In genomic region chr5:144915452-144915851, GRCh38 we compare ENCODE assay signal across 21 cellular contexts.
"Had no signal": no experiment of that assay in that cellular context is flagged by ENCODE, and none has a peak within 500 bp of the region (broad histone marks: within the 10 kb centered on the region; RNA-seq: fewer than 3 reads in every experiment).

No MANE protein-coding gene starts in this region.

- H3K9me3 ChIP-seq: mucosa of descending colon, prostate gland, right atrium auricular region, thoracic aorta, tibial nerve, upper lobe of right lung, uterus had no signal

- H2AFZ ChIP-seq: neural progenitor cell had no signal

- DNase-seq: cortex of kidney; effector memory CD8-positive, alpha-beta T cell; erythroblast; hypothalamus; immature natural killer cell; mucosa of descending colon; naive thymus-derived CD4-positive, alpha-beta T cell; spleen; stimulated activated CD4-positive, alpha-beta T cell treated with anti-CD3 and anti-CD28 coated beads, Interleukin-4, amount 100 ng/mL, for 4 hours; stimulated activated naive CD8-positive, alpha-beta T cell treated with anti-CD3 and anti-CD28 coated beads, Interleukin-15, Interleukin-2, amounts not matched to agents 100 U/mL and 50 U/mL, for 24 hours; upper lobe of right lung; uterus had no signal

- H3K4me1 ChIP-seq: neural progenitor cell, prostate gland, right atrium auricular region, spleen, tibial nerve, upper lobe of right lung, uterus had no signal

- H3K36me3 ChIP-seq: neural progenitor cell, prostate gland, right atrium auricular region, spleen, thoracic aorta, tibial nerve, upper lobe of right lung, uterus had no signal

- H3K27ac ChIP-seq: neural progenitor cell, prostate gland, right atrium auricular region, spleen, thoracic aorta, tibial nerve, upper lobe of right lung, uterus had no signal

- H3K4me3 ChIP-seq: lung, mucosa of descending colon, neural progenitor cell, prostate gland, right atrium auricular region, spleen, thoracic aorta, tibial nerve, upper lobe of right lung, uterus had no signal

- H3K27me3 ChIP-seq: neural progenitor cell, right atrium auricular region, spleen, tibial nerve, upper lobe of right lung, uterus had no signal

- FAIRE-seq: endometrium, frontal cortex, keratinocyte had no signal

- H3K4me2 ChIP-seq: neural progenitor cell had no signal

- H3K9ac ChIP-seq: neural progenitor cell had no signal
